ENCODE assay signal across 8 cellular contexts in the genomic region with DNA sequence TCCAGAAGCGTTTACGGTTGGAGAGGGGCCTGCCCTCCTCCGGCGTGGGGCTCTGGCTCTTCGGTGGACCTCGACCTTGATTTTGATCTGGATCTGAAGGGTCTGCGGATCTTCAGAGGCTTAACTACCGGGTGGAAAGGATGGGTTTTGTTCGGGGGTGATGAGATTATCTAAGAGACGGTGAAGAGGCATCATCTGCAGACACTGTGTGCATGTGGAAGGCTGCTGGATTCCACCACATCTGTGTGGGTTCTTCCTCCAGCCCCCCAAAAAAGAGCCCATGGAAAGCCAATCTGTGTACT. TPM values are rescaled to one million over a fixed set of nuclear protein-coding genes. Genes with fewer than 3 reads are reported as not detected.
A peak's percentile ranks its signal among the peaks of the same experiment; 100 is the strongest.
DNase-seq lines count a peak whose midpoint lies in the region; ATAC-seq and TF ChIP-seq lines count a peak whose summit lies in the region.

No MANE protein-coding gene starts in this region.

- DNase-seq in GM06990 (ENCODE audit: extremely low read depth, insufficient read length), result no peak
- DNase-seq in SK-N-DZ (ENCODE audit: low spot score), result peak; percentile 24
- DNase-seq in fibroblast of pulmonary artery (ENCODE audit: low read depth), result no peak
- DNase-seq in NCI-H524 treated with DMSO at 0.1 percent for 48 hours (lab: John Stamatoyannopoulos, UW), result no peak
- no peak for DNase-seq in NCI-H2107 (lab: John Stamatoyannopoulos, UW)
- no peak for DNase-seq in cerebellar nuclear complex (lab: John Stamatoyannopoulos, UW)

- peak overlapping the region; percentile 78 for H3K4me3 ChIP-seq in GM06990 (replicated peaks; ENCODE audit: low read depth, low read length)
- peak overlapping the region; percentile 58 for H3K4me3 ChIP-seq in fibroblast of pulmonary artery (replicated peaks; ENCODE audit: low read depth, low read length)
- H3K4me3 ChIP-seq in rectal smooth muscle tissue (ENCODE audit: low read length), result peak overlapping the region; percentile 70

- ATAC-seq in GM18858 (IDR thresholded peaks at IDR 0.05; ENCODE audit: unreplicated experiment), result no peak

- peak overlapping the region; percentile 67 for H3K9ac ChIP-seq in rectal smooth muscle tissue (ENCODE audit: low read length)

- H3K27me3 ChIP-seq in GM06990 (replicated peaks; ENCODE audit: control insufficient read depth, insufficient read depth, low read length), result no peaks in the 10 kb centered on the region
- no peaks in the 10 kb centered on the region for H3K27me3 ChIP-seq in rectal smooth muscle tissue (ENCODE audit: control insufficient read depth, insufficient read depth, low read length)

- H3K36me3 ChIP-seq in GM06990 (ENCODE audit: control insufficient read depth, insufficient read depth, low read length) (no peaks in the 10 kb centered on the region), rectal smooth muscle tissue (ENCODE audit: control insufficient read depth, insufficient read depth, low read length) (no peaks in the 10 kb centered on the region)

- peak overlapping the region; percentile 93 for H3K27ac ChIP-seq in rectal smooth muscle tissue (ENCODE audit: low read depth, low read length)

- TF ChIP-seq CTCF in GM06990 (IDR thresholded peaks at IDR 0.05; ENCODE audit: insufficient read depth, low read length, poor library complexity, severe bottlenecking), result no peak
- no peak for TF ChIP-seq CTCF in fibroblast of pulmonary artery (IDR thresholded peaks at IDR 0.05; ENCODE audit: low read length, missing control alignments)

- H3K4me1 ChIP-seq in rectal smooth muscle tissue (ENCODE audit: control insufficient read depth, insufficient read depth, low read length), result peaks cover 5% of the 10 kb centered on the region

RNA-seq across cellular contexts. Expression of gene LGALSL, which starts 1.0 kb away (rescaled TPM):
- polyA plus RNA-seq in SK-N-DZ (2014; cell fraction: cytosol; rRNA removed), result 3.7 and 6.5 TPM in 2 replicates
- polyA plus RNA-seq in SK-N-DZ (2014; cell fraction: nucleus; rRNA removed), result 10.1 and 12.8 TPM in 2 replicates
